ENCODE assay signal across 20 cellular contexts in the genomic region with DNA sequence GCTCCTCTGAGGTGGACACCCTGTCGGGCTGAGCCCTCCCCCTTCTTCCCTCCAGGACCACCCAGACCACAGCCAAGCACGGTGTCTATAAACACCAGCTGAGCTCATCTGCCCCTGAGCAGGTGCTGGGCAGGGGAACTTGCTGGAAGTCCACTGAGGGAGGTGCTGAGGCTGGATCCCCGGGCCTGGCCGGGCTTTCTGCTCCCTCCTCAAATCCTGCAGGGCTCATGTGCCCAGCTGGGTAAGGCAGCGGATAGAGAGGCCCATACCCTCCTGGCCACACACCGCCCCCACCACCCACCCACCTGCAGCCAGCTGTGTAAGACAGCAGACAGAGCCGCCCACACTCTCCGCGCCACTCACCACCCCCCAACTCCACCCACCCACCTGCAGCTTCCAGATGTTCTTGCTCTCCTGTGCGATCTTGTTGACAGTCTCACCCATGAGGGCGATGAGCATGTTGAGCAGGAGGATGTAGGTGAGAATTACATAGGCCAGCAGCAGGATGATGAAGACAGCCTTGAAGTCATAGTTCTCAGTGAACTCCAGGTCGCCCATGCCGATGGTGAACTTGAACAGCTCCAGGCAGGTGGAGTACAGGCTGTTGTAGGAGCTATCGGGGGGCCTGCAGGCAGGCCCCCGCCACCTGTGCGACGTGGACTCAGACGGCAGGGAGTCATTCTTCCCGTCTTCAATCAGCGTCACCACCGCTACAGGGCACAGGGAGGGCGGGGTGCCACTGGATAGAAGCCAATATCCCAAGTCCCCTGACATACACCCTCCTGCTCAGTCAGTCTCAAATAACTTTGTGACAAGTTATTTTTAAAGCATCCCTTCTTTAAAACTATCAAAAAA. TPM values are rescaled to one million over a fixed set of nuclear protein-coding genes. Genes with fewer than 3 reads are reported as not detected.
"Had no signal": no experiment of that assay in that cellular context is flagged by ENCODE, and none has a peak within 500 bp of the region (broad histone marks: within the 10 kb centered on the region; RNA-seq: fewer than 3 reads in every experiment).

No MANE protein-coding gene starts in this region.

- H3K27ac Mint-ChIP-seq: immature natural killer cell, memory B cell, mesothelial cell of epicardium, nephron had no signal

- FAIRE-seq: endometrium, keratinocyte had no signal

- H3K4me3 Mint-ChIP-seq: immature natural killer cell, memory B cell, mesothelial cell of epicardium, nephron had no signal

- H3K4me1 ChIP-seq: gastrocnemius medialis, left ventricle myocardium inferior, lower lobe of right lung, stomach, transverse colon had no signal

- H3K9me3 Mint-ChIP-seq: memory B cell, mesothelial cell of epicardium, nephron had no signal

- H3K27me3 ChIP-seq: gastrocnemius medialis, stomach, transverse colon had no signal

- ATAC-seq: gastrocnemius medialis, lower lobe of right lung, sciatic nerve had no signal

- H3K4me1 Mint-ChIP-seq: immature natural killer cell, memory B cell, mesothelial cell of epicardium, nephron had no signal

- H3K4me3 ChIP-seq: gastrocnemius medialis, left ventricle myocardium inferior, lower lobe of right lung, stomach, thoracic aorta, transverse colon had no signal

- H3K27ac ChIP-seq: gastrocnemius medialis, left ventricle myocardium inferior, lower lobe of right lung, stomach, thoracic aorta, transverse colon had no signal

- H3K27me3 Mint-ChIP-seq: memory B cell had no signal

- DNase-seq: effector memory CD4-positive, alpha-beta T cell; gastrocnemius medialis; immature natural killer cell; left ventricle myocardium inferior; lower lobe of right lung; occipital lobe; stimulated activated CD4-positive, alpha-beta T cell treated with anti-CD3 and anti-CD28 coated beads, Interleukin-2, amount 100 ng/mL, for 24 hours; stimulated activated CD4-positive, alpha-beta T cell treated with anti-CD3 and anti-CD28 coated beads, Interleukin-4, amount 100 ng/mL, for 4 hours; stimulated activated naive CD4-positive, alpha-beta T cell; stomach; substantia nigra; transverse colon had no signal

- H3K36me3 ChIP-seq: thoracic aorta had no signal

- H3K9me3 ChIP-seq: gastrocnemius medialis, left ventricle myocardium inferior, lower lobe of right lung, stomach, thoracic aorta, transverse colon had no signal

RNA-seq across cellular contexts. Expression of gene TRPV3, which starts 15.9 kb away (rescaled TPM):
- total RNA-seq: pulmonary artery endothelial cell had no signal
